In the genomic region with DNA sequence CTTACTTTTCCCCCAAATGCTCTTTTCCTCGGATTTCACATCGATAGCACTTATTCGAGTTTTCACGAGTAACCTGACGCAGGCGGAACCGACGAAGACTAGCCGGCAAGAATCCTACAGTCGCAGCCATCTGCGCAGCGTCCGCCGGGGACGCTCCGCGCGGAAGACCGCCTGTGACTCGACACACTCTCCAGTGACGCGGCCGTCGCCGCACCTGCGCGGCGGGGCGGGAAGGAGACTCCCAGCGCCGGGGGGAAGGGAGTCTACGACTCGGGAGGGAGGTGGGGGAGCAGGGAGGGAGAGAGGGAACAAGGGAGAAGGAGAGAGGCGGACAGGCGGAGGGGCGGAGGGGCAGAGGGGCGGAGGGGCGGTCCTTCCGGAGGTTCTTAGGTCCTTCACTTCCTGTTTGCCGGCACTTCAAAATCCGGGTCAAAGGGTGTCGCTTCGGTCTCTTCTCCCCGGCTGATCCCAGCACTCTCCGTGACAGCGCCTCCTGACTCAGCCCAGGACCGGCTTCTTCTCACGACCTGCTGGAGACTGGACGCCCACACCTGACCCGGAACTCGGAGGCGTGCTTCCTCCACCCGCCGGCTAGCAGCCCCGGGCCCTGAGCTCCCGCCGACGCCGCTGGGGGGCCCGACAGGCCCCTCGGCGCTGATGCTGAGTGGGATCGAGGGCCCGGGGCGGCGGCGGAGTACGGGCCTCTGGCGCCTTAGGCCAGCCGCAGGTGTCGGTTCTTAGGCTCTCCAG, we compare ENCODE assay signal across 8 cellular contexts. TPM values are rescaled to one million over a fixed set of nuclear protein-coding genes. Genes with fewer than 3 reads are reported as not detected.
A peak's percentile ranks its signal among the peaks of the same experiment; 100 is the strongest.
DNase-seq lines count a peak whose midpoint lies in the region; ATAC-seq, FAIRE-seq and TF ChIP-seq lines count a peak whose summit lies in the region.

A gene with protein sequence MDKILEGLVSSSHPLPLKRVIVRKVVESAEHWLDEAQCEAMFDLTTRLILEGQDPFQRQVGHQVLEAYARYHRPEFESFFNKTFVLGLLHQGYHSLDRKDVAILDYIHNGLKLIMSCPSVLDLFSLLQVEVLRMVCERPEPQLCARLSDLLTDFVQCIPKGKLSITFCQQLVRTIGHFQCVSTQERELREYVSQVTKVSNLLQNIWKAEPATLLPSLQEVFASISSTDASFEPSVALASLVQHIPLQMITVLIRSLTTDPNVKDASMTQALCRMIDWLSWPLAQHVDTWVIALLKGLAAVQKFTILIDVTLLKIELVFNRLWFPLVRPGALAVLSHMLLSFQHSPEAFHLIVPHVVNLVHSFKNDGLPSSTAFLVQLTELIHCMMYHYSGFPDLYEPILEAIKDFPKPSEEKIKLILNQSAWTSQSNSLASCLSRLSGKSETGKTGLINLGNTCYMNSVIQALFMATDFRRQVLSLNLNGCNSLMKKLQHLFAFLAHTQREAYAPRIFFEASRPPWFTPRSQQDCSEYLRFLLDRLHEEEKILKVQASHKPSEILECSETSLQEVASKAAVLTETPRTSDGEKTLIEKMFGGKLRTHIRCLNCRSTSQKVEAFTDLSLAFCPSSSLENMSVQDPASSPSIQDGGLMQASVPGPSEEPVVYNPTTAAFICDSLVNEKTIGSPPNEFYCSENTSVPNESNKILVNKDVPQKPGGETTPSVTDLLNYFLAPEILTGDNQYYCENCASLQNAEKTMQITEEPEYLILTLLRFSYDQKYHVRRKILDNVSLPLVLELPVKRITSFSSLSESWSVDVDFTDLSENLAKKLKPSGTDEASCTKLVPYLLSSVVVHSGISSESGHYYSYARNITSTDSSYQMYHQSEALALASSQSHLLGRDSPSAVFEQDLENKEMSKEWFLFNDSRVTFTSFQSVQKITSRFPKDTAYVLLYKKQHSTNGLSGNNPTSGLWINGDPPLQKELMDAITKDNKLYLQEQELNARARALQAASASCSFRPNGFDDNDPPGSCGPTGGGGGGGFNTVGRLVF (plus strand): TSS at position 415 of the 750 bp plus-strand sequence. CDS start 534 bp downstream, outside the sequence.

- no peaks in the 10 kb centered on the region for H3K9me3 Mint-ChIP-seq in T-helper 2 cell treated with Interferon-gamma antibody and Interleukin-4, amounts not matched to agents 5 μg/mL and 100 μg/mL, for 36 hours
- no peaks in the 10 kb centered on the region for H3K9me3 Mint-ChIP-seq in astrocyte (ENCODE audit: unreplicated experiment)

- ATAC-seq in GM18499 (IDR thresholded peaks at IDR 0.05; ENCODE audit: insufficient read depth, unreplicated experiment) (peak; percentile 45), HG02943 (IDR thresholded peaks at IDR 0.05; ENCODE audit: low read depth, unreplicated experiment) (peak; percentile 76)

- no peaks in the 10 kb centered on the region for H3K27me3 Mint-ChIP-seq in T-helper 2 cell treated with Interferon-gamma antibody and Interleukin-4, amounts not matched to agents 5 μg/mL and 100 μg/mL, for 36 hours (ENCODE audit: low read depth)
- H3K27me3 Mint-ChIP-seq in astrocyte (ENCODE audit: low read depth, unreplicated experiment): no peaks in the 10 kb centered on the region

- no peaks in the 10 kb centered on the region for H3K27me3 ChIP-seq in astrocyte (ENCODE audit: insufficient read depth, low read length)

- H3K79me2 ChIP-seq in astrocyte (ENCODE audit: insufficient read depth, low read length): peaks cover 48% of the 10 kb centered on the region

- H3K4me3 Mint-ChIP-seq in T-helper 2 cell treated with Interferon-gamma antibody and Interleukin-4, amounts not matched to agents 5 μg/mL and 100 μg/mL, for 36 hours: peak within 1 kb of the TSS; percentile 91
- peak within 1 kb of the TSS; percentile 93 for H3K4me3 Mint-ChIP-seq in astrocyte (ENCODE audit: unreplicated experiment)

- H3K36me3 ChIP-seq in astrocyte (ENCODE audit: insufficient read depth, low read length): peaks cover 4% of the 10 kb centered on the region

- no peak for FAIRE-seq in astrocyte (lab: Jason Lieb, UNC)

- peaks cover 31% of the 10 kb centered on the region for H3K36me3 Mint-ChIP-seq in T-helper 2 cell treated with Interferon-gamma antibody and Interleukin-4, amounts not matched to agents 5 μg/mL and 100 μg/mL, for 36 hours (ENCODE audit: low read depth)
- no peaks in the 10 kb centered on the region for H3K36me3 Mint-ChIP-seq in astrocyte (ENCODE audit: low read depth, unreplicated experiment)

- peak within 1 kb of the TSS; percentile 65 for H2AFZ ChIP-seq in astrocyte (ENCODE audit: low read depth, low read length)

- peak within 1 kb of the TSS; percentile 95 for H3K27ac Mint-ChIP-seq in T-helper 2 cell treated with Interferon-gamma antibody and Interleukin-4, amounts not matched to agents 5 μg/mL and 100 μg/mL, for 36 hours
- H3K27ac Mint-ChIP-seq in astrocyte (ENCODE audit: unreplicated experiment): peak within 1 kb of the TSS; percentile 84

- H4K20me1 ChIP-seq in astrocyte (ENCODE audit: insufficient read depth, low read length): peaks cover 43% of the 10 kb centered on the region

- TF ChIP-seq CTCF in astrocyte (IDR thresholded peaks at IDR 0.05; ENCODE audit: insufficient read depth, low read depth, low read length): no peak

- H3K4me3 ChIP-seq in astrocyte (ENCODE audit: insufficient read depth, low read depth, low read length): peak within 1 kb of the TSS; percentile 80

- H3K4me2 ChIP-seq in astrocyte (ENCODE audit: low read length): peak within 1 kb of the TSS; percentile 91

- no peaks in the 10 kb centered on the region for H3K9me3 ChIP-seq in astrocyte (ENCODE audit: insufficient read depth, low read depth, low read length)

- peaks cover 8% of the 10 kb centered on the region for H3K4me1 ChIP-seq in astrocyte (ENCODE audit: insufficient read depth, low read length)

- peak within 1 kb of the TSS; percentile 93 for H3K27ac ChIP-seq in astrocyte (ENCODE audit: low read depth, low read length)

- DNase-seq in NCI-H187 treated with DMSO at 0.1 percent for 48 hours (lab: John Stamatoyannopoulos, UW) (peak; percentile 81), astrocyte (ENCODE audit: low read depth) (peak; percentile 90), hepatic stellate cell (ENCODE audit: low spot score) (peak; percentile 84), renal cortical epithelial cell (ENCODE audit: low read depth) (peak; percentile 93), OCI-M2 (lab: John Stamatoyannopoulos, UW; ENCODE audit: unreplicated experiment) (no peak)
- DNase-seq in T-helper 2 cell treated with Interferon-gamma antibody and Interleukin-4, amounts not matched to agents 5 μg/mL and 100 μg/mL, for 36 hours (ENCODE audit: low spot score): peak; percentile 94

- peaks cover 35% of the 10 kb centered on the region for H3K4me1 Mint-ChIP-seq in T-helper 2 cell treated with Interferon-gamma antibody and Interleukin-4, amounts not matched to agents 5 μg/mL and 100 μg/mL, for 36 hours (ENCODE audit: low read depth)
- peaks cover 12% of the 10 kb centered on the region for H3K4me1 Mint-ChIP-seq in astrocyte (ENCODE audit: low read depth, unreplicated experiment)

- peak within 1 kb of the TSS; percentile 97 for H3K9ac ChIP-seq in astrocyte (ENCODE audit: low read length)

RNA-seq across cellular contexts. Expression of the gene that starts here (rescaled TPM):
- total RNA-seq in astrocyte (20.3 and 21.2 TPM in 2 replicates), renal cortical epithelial cell (24.1 and 42.6 TPM in 2 replicates)
